1 cellular context compared by ENCODE assay signal in the genomic region with DNA sequence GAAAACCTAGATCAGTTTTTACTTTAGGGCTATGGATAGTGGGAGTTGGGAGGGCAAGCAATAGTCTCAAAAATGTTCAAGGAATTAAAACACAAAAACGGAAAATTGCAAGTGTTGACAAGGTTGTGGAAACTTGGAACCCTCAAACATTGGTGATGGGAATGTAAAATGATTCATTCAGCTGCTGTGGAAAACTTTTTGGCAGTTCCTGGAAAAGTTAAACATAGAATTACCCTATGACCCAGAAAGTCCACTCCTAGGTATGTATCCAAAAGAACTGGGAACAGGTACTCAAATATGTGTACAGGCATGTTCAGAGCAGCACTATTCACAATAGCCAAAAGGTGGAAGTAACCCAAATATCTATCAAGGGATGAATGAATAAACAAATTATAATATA.
TF ChIP-seq lines count a peak whose summit lies in the region.

No MANE protein-coding gene starts in this region.

TF ChIP-seq in GM23338, 12 proteins besides CTCF, POLR2A, EP300 and RAD21 (continued from another document):
- TF ChIP-seq, protein P1, sequence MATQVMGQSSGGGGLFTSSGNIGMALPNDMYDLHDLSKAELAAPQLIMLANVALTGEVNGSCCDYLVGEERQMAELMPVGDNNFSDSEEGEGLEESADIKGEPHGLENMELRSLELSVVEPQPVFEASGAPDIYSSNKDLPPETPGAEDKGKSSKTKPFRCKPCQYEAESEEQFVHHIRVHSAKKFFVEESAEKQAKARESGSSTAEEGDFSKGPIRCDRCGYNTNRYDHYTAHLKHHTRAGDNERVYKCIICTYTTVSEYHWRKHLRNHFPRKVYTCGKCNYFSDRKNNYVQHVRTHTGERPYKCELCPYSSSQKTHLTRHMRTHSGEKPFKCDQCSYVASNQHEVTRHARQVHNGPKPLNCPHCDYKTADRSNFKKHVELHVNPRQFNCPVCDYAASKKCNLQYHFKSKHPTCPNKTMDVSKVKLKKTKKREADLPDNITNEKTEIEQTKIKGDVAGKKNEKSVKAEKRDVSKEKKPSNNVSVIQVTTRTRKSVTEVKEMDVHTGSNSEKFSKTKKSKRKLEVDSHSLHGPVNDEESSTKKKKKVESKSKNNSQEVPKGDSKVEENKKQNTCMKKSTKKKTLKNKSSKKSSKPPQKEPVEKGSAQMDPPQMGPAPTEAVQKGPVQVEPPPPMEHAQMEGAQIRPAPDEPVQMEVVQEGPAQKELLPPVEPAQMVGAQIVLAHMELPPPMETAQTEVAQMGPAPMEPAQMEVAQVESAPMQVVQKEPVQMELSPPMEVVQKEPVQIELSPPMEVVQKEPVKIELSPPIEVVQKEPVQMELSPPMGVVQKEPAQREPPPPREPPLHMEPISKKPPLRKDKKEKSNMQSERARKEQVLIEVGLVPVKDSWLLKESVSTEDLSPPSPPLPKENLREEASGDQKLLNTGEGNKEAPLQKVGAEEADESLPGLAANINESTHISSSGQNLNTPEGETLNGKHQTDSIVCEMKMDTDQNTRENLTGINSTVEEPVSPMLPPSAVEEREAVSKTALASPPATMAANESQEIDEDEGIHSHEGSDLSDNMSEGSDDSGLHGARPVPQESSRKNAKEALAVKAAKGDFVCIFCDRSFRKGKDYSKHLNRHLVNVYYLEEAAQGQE (IDR thresholded peaks at IDR 0.05; ENCODE audit: unreplicated experiment) = no peak
- TF ChIP-seq POLR2AphosphoS5 (IDR thresholded peaks at IDR 0.05; ENCODE audit: low read depth) = no peak
- TF ChIP-seq EZH2phosphoT487 (IDR thresholded peaks at IDR 0.05; ENCODE audit: unreplicated experiment) = no peak
- TF ChIP-seq, protein P2, sequence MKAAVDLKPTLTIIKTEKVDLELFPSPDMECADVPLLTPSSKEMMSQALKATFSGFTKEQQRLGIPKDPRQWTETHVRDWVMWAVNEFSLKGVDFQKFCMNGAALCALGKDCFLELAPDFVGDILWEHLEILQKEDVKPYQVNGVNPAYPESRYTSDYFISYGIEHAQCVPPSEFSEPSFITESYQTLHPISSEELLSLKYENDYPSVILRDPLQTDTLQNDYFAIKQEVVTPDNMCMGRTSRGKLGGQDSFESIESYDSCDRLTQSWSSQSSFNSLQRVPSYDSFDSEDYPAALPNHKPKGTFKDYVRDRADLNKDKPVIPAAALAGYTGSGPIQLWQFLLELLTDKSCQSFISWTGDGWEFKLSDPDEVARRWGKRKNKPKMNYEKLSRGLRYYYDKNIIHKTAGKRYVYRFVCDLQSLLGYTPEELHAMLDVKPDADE (IDR thresholded peaks at IDR 0.05) = no peak
- no peak for TF ChIP-seq CREB1 (CRISPR knock-in tag; IDR thresholded peaks at IDR 0.05; ENCODE audit: low read depth)
